Comparison of ENCODE assay signal across 1 cellular context in genomic region chr11:102429691-102430090, GRCh38.
TF ChIP-seq lines count a peak whose summit lies in the region.

No MANE protein-coding gene starts in this region.

TF ChIP-seq in HepG2, 621 proteins besides CTCF, POLR2A, EP300 and RAD21:
- 0 out of 2 replicates have a peak, but pooled peaks have one; percentile 17 for TF ChIP-seq ZNF7 (CRISPR knock-in tag; IDR thresholded peaks at IDR 0.05)
- no peak for TF ChIP-seq ZNF773 (CRISPR knock-in tag; IDR thresholded peaks at IDR 0.05; ENCODE audit: borderline replicate concordance)
- no peak for TF ChIP-seq ZMYM3 (CRISPR knock-in tag; IDR thresholded peaks at IDR 0.05)
- TF ChIP-seq RBM22 (optimal IDR thresholded peaks at IDR 0.05; ENCODE audit: low read length): peak; percentile 13
- no peak for TF ChIP-seq ZNF570 (CRISPR knock-in tag; IDR thresholded peaks at IDR 0.05; ENCODE audit: borderline replicate concordance)
- peak; percentile 24; the same call in 1 of the 2 replicates for TF ChIP-seq POLR2G (IDR thresholded peaks at IDR 0.05; ENCODE audit: low read depth, low read length)
- no peak for TF ChIP-seq PRDM15 (CRISPR knock-in tag; IDR thresholded peaks at IDR 0.05)
- no peak for TF ChIP-seq REL (CRISPR knock-in tag; conservative IDR thresholded peaks at IDR 0.05)
- TF ChIP-seq HNF1A (IDR thresholded peaks at IDR 0.05; ENCODE audit: low read depth): no peak
- no peak for TF ChIP-seq HNF1A (CRISPR knock-in tag; IDR thresholded peaks at IDR 0.05; ENCODE audit: borderline replicate concordance)
- no peak for TF ChIP-seq ZNF292 (CRISPR knock-in tag; IDR thresholded peaks at IDR 0.05; ENCODE audit: borderline replicate concordance, low read depth)
- no peak for TF ChIP-seq ZNF576 (CRISPR knock-in tag; IDR thresholded peaks at IDR 0.05)
- no peak for TF ChIP-seq ZFP37 (CRISPR knock-in tag; IDR thresholded peaks at IDR 0.05; ENCODE audit: borderline replicate concordance)
- TF ChIP-seq DZIP1 (CRISPR knock-in tag; IDR thresholded peaks at IDR 0.05): no peak
